In the genomic region with DNA sequence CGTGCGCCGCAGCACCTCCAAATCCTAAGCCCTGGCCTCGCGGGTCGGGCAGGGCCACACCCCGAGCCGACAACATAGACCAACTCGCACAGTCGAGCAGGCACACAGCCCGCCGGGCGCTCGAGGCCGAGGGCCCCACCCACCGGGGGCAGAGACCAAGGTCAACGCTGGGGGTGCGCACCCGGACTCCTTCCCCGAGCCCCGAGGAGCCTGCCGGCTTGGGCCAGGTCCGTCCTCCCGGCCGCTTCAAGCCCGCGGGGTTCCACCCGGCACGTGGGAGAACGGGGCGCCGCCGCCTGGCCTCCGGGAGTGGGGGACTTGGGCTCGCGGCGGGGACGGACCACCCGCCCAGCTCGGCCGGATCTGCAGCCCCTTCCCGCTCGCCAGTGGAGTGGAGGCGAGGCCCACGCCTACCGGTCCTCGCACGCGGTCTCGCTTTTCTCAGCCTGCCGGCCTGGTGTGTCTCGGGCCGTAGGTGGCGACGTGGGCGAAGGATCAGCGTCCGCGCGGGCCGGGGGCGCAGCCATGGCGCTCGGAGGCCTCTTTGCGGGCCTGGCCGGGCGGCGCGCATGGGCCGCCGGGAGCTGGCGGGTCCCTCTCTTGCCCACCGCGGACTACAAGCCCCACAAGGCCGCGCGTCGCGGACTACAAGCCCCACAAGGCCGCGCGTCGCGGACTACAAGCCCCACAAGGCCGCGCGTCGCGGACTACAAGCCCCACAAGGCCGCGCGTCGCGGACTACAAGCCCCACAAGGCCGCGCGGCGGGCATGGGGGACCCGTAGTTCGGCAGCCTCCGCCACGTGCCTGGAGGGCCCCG, we compare ENCODE assay signal across 1 cellular context.
TF ChIP-seq lines count a peak whose summit lies in the region.

A gene (minus strand): TSS at position 571 of the 818 bp plus-strand sequence. CDS start 44 bp downstream, at position 527.

TF ChIP-seq in HEK293, 187 proteins besides CTCF, POLR2A, EP300 and RAD21 (continued from another document and continues in another):
- TF ChIP-seq KLF10 (tag by site-specific recombination; IDR thresholded peaks at IDR 0.05): 0 out of 2 replicates have a peak, but pooled peaks have one; percentile 78
- TF ChIP-seq KLF1 (tag by site-specific recombination; IDR thresholded peaks at IDR 0.05): peak; percentile 45; the same call in 1 of the 2 replicates
- TF ChIP-seq ZNF324 (tag by site-specific recombination; IDR thresholded peaks at IDR 0.05): no peak
- peak; percentile 96 for TF ChIP-seq ZBTB20 (tag by site-specific recombination; IDR thresholded peaks at IDR 0.05)
- TF ChIP-seq, protein P1, sequence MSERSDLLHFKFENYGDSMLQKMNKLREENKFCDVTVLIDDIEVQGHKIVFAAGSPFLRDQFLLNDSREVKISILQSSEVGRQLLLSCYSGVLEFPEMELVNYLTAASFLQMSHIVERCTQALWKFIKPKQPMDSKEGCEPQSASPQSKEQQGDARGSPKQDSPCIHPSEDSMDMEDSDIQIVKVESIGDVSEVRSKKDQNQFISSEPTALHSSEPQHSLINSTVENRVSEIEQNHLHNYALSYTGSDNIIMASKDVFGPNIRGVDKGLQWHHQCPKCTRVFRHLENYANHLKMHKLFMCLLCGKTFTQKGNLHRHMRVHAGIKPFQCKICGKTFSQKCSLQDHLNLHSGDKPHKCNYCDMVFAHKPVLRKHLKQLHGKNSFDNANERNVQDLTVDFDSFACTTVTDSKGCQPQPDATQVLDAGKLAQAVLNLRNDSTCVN (tag by site-specific recombination; optimal IDR thresholded peaks at IDR 0.05): peak; percentile 94
- TF ChIP-seq ZNF174 (tag by site-specific recombination; IDR thresholded peaks at IDR 0.05): no peak
- TF ChIP-seq GLIS2 (tag by site-specific recombination; IDR thresholded peaks at IDR 0.05): peak; percentile 91
- TF ChIP-seq, protein P2, sequence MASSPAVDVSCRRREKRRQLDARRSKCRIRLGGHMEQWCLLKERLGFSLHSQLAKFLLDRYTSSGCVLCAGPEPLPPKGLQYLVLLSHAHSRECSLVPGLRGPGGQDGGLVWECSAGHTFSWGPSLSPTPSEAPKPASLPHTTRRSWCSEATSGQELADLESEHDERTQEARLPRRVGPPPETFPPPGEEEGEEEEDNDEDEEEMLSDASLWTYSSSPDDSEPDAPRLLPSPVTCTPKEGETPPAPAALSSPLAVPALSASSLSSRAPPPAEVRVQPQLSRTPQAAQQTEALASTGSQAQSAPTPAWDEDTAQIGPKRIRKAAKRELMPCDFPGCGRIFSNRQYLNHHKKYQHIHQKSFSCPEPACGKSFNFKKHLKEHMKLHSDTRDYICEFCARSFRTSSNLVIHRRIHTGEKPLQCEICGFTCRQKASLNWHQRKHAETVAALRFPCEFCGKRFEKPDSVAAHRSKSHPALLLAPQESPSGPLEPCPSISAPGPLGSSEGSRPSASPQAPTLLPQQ (tag by site-specific recombination; IDR thresholded peaks at IDR 0.05): peak; percentile 84
- TF ChIP-seq KLF8 (tag by site-specific recombination; IDR thresholded peaks at IDR 0.05): peak; percentile 14; the same call in 1 of the 2 replicates
- TF ChIP-seq HOXC10 (CRISPR knock-in tag; IDR thresholded peaks at IDR 0.05): peak; percentile 93; the same call in 1 of the 2 replicates
- 0 out of 2 replicates have a peak, but pooled peaks have one; percentile 37 for TF ChIP-seq ZNF837 (tag by site-specific recombination; IDR thresholded peaks at IDR 0.05)
- TF ChIP-seq ZNF843 (tag by site-specific recombination; IDR thresholded peaks at IDR 0.05): 0 out of 2 replicates have a peak, but pooled peaks have one; percentile 44
- no peak; the same call in 1 of the 2 replicates for TF ChIP-seq ZNF791 (tag by site-specific recombination; IDR thresholded peaks at IDR 0.05)
- no peak for TF ChIP-seq ZNF214 (tag by site-specific recombination; IDR thresholded peaks at IDR 0.05; ENCODE audit: borderline replicate concordance)
- no peak for TF ChIP-seq ZFP41 (tag by site-specific recombination; IDR thresholded peaks at IDR 0.05; ENCODE audit: borderline replicate concordance)
- TF ChIP-seq, protein P3, sequence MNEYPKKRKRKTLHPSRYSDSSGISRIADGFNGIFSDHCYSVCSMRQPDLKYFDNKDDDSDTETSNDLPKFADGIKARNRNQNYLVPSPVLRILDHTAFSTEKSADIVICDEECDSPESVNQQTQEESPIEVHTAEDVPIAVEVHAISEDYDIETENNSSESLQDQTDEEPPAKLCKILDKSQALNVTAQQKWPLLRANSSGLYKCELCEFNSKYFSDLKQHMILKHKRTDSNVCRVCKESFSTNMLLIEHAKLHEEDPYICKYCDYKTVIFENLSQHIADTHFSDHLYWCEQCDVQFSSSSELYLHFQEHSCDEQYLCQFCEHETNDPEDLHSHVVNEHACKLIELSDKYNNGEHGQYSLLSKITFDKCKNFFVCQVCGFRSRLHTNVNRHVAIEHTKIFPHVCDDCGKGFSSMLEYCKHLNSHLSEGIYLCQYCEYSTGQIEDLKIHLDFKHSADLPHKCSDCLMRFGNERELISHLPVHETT (tag by site-specific recombination; IDR thresholded peaks at IDR 0.05): 0 out of 2 replicates have a peak, but pooled peaks have one; percentile 27
- TF ChIP-seq, protein P4, sequence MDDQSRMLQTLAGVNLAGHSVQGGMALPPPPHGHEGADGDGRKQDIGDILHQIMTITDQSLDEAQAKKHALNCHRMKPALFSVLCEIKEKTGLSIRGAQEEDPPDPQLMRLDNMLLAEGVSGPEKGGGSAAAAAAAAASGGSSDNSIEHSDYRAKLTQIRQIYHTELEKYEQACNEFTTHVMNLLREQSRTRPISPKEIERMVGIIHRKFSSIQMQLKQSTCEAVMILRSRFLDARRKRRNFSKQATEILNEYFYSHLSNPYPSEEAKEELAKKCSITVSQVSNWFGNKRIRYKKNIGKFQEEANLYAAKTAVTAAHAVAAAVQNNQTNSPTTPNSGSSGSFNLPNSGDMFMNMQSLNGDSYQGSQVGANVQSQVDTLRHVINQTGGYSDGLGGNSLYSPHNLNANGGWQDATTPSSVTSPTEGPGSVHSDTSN (CRISPR knock-in tag; IDR thresholded peaks at IDR 0.05): peak; percentile 85
- TF ChIP-seq SALL2 (tag by site-specific recombination; IDR thresholded peaks at IDR 0.05; ENCODE audit: borderline replicate concordance): peak; percentile 40; the same call in 1 of the 2 replicates
- TF ChIP-seq, protein P5, sequence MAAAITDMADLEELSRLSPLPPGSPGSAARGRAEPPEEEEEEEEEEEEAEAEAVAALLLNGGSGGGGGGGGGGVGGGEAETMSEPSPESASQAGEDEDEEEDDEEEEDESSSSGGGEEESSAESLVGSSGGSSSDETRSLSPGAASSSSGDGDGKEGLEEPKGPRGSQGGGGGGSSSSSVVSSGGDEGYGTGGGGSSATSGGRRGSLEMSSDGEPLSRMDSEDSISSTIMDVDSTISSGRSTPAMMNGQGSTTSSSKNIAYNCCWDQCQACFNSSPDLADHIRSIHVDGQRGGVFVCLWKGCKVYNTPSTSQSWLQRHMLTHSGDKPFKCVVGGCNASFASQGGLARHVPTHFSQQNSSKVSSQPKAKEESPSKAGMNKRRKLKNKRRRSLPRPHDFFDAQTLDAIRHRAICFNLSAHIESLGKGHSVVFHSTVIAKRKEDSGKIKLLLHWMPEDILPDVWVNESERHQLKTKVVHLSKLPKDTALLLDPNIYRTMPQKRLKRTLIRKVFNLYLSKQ (tag by site-specific recombination; IDR thresholded peaks at IDR 0.05; ENCODE audit: borderline replicate concordance): no peak
- TF ChIP-seq ZNF677 (tag by site-specific recombination; IDR thresholded peaks at IDR 0.05): no peak
- TF ChIP-seq, protein P6, sequence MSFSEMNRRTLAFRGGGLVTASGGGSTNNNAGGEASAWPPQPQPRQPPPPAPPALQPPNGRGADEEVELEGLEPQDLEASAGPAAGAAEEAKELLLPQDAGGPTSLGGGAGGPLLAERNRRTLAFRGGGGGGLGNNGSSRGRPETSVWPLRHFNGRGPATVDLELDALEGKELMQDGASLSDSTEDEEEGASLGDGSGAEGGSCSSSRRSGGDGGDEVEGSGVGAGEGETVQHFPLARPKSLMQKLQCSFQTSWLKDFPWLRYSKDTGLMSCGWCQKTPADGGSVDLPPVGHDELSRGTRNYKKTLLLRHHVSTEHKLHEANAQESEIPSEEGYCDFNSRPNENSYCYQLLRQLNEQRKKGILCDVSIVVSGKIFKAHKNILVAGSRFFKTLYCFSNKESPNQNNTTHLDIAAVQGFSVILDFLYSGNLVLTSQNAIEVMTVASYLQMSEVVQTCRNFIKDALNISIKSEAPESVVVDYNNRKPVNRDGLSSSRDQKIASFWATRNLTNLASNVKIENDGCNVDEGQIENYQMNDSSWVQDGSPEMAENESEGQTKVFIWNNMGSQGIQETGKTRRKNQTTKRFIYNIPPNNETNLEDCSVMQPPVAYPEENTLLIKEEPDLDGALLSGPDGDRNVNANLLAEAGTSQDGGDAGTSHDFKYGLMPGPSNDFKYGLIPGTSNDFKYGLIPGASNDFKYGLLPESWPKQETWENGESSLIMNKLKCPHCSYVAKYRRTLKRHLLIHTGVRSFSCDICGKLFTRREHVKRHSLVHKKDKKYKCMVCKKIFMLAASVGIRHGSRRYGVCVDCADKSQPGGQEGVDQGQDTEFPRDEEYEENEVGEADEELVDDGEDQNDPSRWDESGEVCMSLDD (tag by site-specific recombination; IDR thresholded peaks at IDR 0.05): peak; percentile 77
- no peak for TF ChIP-seq ZNF660 (tag by site-specific recombination; IDR thresholded peaks at IDR 0.05)
- no peak for TF ChIP-seq ZNF16 (tag by site-specific recombination; IDR thresholded peaks at IDR 0.05; ENCODE audit: low read depth)
- peak; percentile 20; the same call in 1 of the 2 replicates for TF ChIP-seq ZBTB48 (tag by site-specific recombination; IDR thresholded peaks at IDR 0.05)
- peak; percentile 99 for TF ChIP-seq ZFHX2 (tag by site-specific recombination; conservative IDR thresholded peaks at IDR 0.05)
- no peak for TF ChIP-seq OVOL3 (tag by site-specific recombination; IDR thresholded peaks at IDR 0.05)
- TF ChIP-seq, protein P7, sequence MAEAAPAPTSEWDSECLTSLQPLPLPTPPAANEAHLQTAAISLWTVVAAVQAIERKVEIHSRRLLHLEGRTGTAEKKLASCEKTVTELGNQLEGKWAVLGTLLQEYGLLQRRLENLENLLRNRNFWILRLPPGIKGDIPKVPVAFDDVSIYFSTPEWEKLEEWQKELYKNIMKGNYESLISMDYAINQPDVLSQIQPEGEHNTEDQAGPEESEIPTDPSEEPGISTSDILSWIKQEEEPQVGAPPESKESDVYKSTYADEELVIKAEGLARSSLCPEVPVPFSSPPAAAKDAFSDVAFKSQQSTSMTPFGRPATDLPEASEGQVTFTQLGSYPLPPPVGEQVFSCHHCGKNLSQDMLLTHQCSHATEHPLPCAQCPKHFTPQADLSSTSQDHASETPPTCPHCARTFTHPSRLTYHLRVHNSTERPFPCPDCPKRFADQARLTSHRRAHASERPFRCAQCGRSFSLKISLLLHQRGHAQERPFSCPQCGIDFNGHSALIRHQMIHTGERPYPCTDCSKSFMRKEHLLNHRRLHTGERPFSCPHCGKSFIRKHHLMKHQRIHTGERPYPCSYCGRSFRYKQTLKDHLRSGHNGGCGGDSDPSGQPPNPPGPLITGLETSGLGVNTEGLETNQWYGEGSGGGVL (tag by site-specific recombination; IDR thresholded peaks at IDR 0.05): peak; percentile 32; the same call in 1 of the 2 replicates
- TF ChIP-seq, protein P8, sequence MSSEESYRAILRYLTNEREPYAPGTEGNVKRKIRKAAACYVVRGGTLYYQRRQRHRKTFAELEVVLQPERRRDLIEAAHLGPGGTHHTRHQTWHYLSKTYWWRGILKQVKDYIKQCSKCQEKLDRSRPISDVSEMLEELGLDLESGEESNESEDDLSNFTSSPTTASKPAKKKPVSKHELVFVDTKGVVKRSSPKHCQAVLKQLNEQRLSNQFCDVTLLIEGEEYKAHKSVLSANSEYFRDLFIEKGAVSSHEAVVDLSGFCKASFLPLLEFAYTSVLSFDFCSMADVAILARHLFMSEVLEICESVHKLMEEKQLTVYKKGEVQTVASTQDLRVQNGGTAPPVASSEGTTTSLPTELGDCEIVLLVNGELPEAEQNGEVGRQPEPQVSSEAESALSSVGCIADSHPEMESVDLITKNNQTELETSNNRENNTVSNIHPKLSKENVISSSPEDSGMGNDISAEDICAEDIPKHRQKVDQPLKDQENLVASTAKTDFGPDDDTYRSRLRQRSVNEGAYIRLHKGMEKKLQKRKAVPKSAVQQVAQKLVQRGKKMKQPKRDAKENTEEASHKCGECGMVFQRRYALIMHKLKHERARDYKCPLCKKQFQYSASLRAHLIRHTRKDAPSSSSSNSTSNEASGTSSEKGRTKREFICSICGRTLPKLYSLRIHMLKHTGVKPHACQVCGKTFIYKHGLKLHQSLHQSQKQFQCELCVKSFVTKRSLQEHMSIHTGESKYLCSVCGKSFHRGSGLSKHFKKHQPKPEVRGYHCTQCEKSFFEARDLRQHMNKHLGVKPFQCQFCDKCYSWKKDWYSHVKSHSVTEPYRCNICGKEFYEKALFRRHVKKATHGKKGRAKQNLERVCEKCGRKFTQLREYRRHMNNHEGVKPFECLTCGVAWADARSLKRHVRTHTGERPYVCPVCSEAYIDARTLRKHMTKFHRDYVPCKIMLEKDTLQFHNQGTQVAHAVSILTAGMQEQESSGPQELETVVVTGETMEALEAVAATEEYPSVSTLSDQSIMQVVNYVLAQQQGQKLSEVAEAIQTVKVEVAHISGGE (tag by site-specific recombination; conservative IDR thresholded peaks at IDR 0.05; ENCODE audit: low read depth): peak; percentile 75
- TF ChIP-seq ZNF2 (tag by site-specific recombination; IDR thresholded peaks at IDR 0.05): peak; percentile 67; the same call in 1 of the 2 replicates
- no peak for TF ChIP-seq MYNN (tag by site-specific recombination; IDR thresholded peaks at IDR 0.05; ENCODE audit: borderline replicate concordance)
- TF ChIP-seq OSR2 (tag by site-specific recombination; IDR thresholded peaks at IDR 0.05): 0 out of 2 replicates have a peak, but pooled peaks have one; percentile 26
- TF ChIP-seq ZFP69B (tag by site-specific recombination; IDR thresholded peaks at IDR 0.05): peak; percentile 76; the same call in 1 of the 2 replicates
- TF ChIP-seq ZNF777 (tag by site-specific recombination; IDR thresholded peaks at IDR 0.05; ENCODE audit: borderline replicate concordance): peak; percentile 48; the same call in 1 of the 2 replicates
- TF ChIP-seq ZNF221 (tag by site-specific recombination; IDR thresholded peaks at IDR 0.05; ENCODE audit: borderline replicate concordance): no peak
- TF ChIP-seq ZXDB (tag by site-specific recombination; IDR thresholded peaks at IDR 0.05): peak; percentile 94
- peak; percentile 87 for TF ChIP-seq ZNF121 (tag by site-specific recombination; IDR thresholded peaks at IDR 0.05)
- no peak for TF ChIP-seq HOXA7 (CRISPR knock-in tag; IDR thresholded peaks at IDR 0.05; ENCODE audit: borderline replicate concordance)
- no peak for TF ChIP-seq ZNF248 (tag by site-specific recombination; IDR thresholded peaks at IDR 0.05)
- TF ChIP-seq ZNF335 (tag by site-specific recombination; conservative IDR thresholded peaks at IDR 0.05): peak; percentile 22
- peak; percentile 48; the same call in 1 of the 2 replicates for TF ChIP-seq ZNF501 (tag by site-specific recombination; IDR thresholded peaks at IDR 0.05)
- peak; percentile 77 for TF ChIP-seq ZNF600 (tag by site-specific recombination; IDR thresholded peaks at IDR 0.05)
- no peak for TF ChIP-seq GFI1B (tag by site-specific recombination; IDR thresholded peaks at IDR 0.05)
- TF ChIP-seq ZNF404 (tag by site-specific recombination; IDR thresholded peaks at IDR 0.05): no peak
